Comparison of ENCODE assay signal across 8 cellular contexts in genomic region chr1:50976111-50976889, GRCh38. TPM values are rescaled to one million over a fixed set of nuclear protein-coding genes. Genes with fewer than 3 reads are reported as not detected.
DNase-seq lines count a peak whose midpoint lies in the region; ATAC-seq and TF ChIP-seq lines count a peak whose summit lies in the region.

No MANE protein-coding gene starts in this region.

- H3K27ac ChIP-seq in tibial nerve, result peak overlapping the region; percentile 83 to 98 (median 94)

- no peaks in the 10 kb centered on the region for H3K36me3 Mint-ChIP-seq in activated naive CD8-positive, alpha-beta T cell

- H3K4me1 Mint-ChIP-seq in activated naive CD8-positive, alpha-beta T cell (ENCODE audit: low read depth), result peaks cover 25% of the 10 kb centered on the region

- H3K27me3 ChIP-seq in tibial nerve, result no peaks in the 10 kb centered on the region

- H3K27me3 Mint-ChIP-seq in activated naive CD8-positive, alpha-beta T cell, result peaks cover 27% of the 10 kb centered on the region

- H3K36me3 ChIP-seq in tibial nerve, result no peaks in the 10 kb centered on the region

- peak; percentile 4 for ATAC-seq in GM19452 (IDR thresholded peaks at IDR 0.05; ENCODE audit: unreplicated experiment)

- WGBS in tibial nerve, 2 donors, result 43 to 48% methylated on average over 19 of the region's 19 CpGs

- no peaks in the 10 kb centered on the region for H3K9me3 ChIP-seq in tibial nerve

- peak overlapping the region; percentile 80 for H3K4me3 Mint-ChIP-seq in activated naive CD8-positive, alpha-beta T cell

- no peak overlapping the region for H3K27ac Mint-ChIP-seq in activated naive CD8-positive, alpha-beta T cell

- H3K4me3 ChIP-seq in AG09309 (ENCODE audit: control insufficient read depth, low read depth, low read length) (peak overlapping the region; percentile 72), tibial nerve (peak overlapping the region; percentile 61 to 90 (median 72))

- no peak for TF ChIP-seq POLR2A in tibial nerve (IDR thresholded peaks at IDR 0.05)

- TF ChIP-seq CTCF in AG09309 (IDR thresholded peaks at IDR 0.05; ENCODE audit: control insufficient read depth, insufficient read depth, low read depth, low read length, missing control alignments) (no peak), tibial nerve (IDR thresholded peaks at IDR 0.05) (no peak)

- H3K4me1 ChIP-seq in tibial nerve, result peaks cover 0 to 23% (median 0%) of the 10 kb centered on the region in 4 donors

- H3K9me3 Mint-ChIP-seq in activated naive CD8-positive, alpha-beta T cell (ENCODE audit: low read depth), result no peaks in the 10 kb centered on the region

- TF ChIP-seq EP300 in tibial nerve (IDR thresholded peaks at IDR 0.05), result no peak

- no peak for DNase-seq in AG09309 (ENCODE audit: low read depth)
- peak; percentile 92 for DNase-seq in NCI-H1694 treated with DMSO at 0.1 percent for 48 hours (lab: John Stamatoyannopoulos, UW)
- DNase-seq in left kidney (ENCODE audit: low read depth, low spot score), result peak; percentile 21
- peak in 1 of 2 donors; percentile 4 for DNase-seq in tibial nerve (ENCODE audit: low spot score in 2 of 2)
- no peak for DNase-seq in GDM1 (lab: John Stamatoyannopoulos, UW)
- DNase-seq in 8988T, result no peak

RNA-seq across cellular contexts. Expression of gene CDKN2C, which starts 6.3 kb away (rescaled TPM):
- total RNA-seq in tibial nerve, result 10 to 100 TPM; 16.1 to 30.2 (median 28.5) TPM

RNA-seq across cellular contexts. Expression of gene FAF1, which starts 16.2 kb away (rescaled TPM):
- total RNA-seq in tibial nerve, result 10 to 100 TPM; 25.1 to 55.7 (median 38.8) TPM

Comparison
In these comparisons a context has a peak if more than half of its experiments do, and no peak if none do; other contexts are left out.
1. DNase-seq: peak in NCI-H1694 treated with DMSO at 0.1 percent for 48 hours (single experiment) and left kidney (single experiment); none in AG09309 (single experiment), GDM1 (single experiment) and 8988T (single experiment).